In genomic region chr6:84059082-84059481, GRCh38 we compare ENCODE assay signal across 25 cellular contexts. TPM values are rescaled to one million over a fixed set of nuclear protein-coding genes. Genes with fewer than 3 reads are reported as not detected.
"Had no signal": no experiment of that assay in that cellular context is flagged by ENCODE, and none has a peak within 500 bp of the region (broad histone marks: within the 10 kb centered on the region; RNA-seq: fewer than 3 reads in every experiment).

No MANE protein-coding gene starts in this region.

- H3K9me3 Mint-ChIP-seq: activated CD8-positive, alpha-beta T cell treated with anti-CD3 and anti-CD28 coated beads for 36 hours; activated naive CD4-positive, alpha-beta T cell treated with anti-CD3 and anti-CD28 coated beads, Interleukin-2, amount 50 U/mL, for 24 hours; activated T-cell treated with anti-CD3 and anti-CD28 coated beads, Interleukin-2, amount 50 U/mL, for 72 hours; activated T-helper 2 cell treated with anti-CD3 and anti-CD28 coated beads, Interferon-gamma antibody, Interleukin-2, Interleukin-4, amounts not matched to agents 10 μg/mL and 5 μg/mL and 100 μg/mL, durations not matched to agents 14 hours and 24 hours and 36 hours; central memory CD8-positive, alpha-beta T cell; T-helper 1 cell treated with Interleukin-12 subunit alpha and Interleukin-12 subunit beta and Interleukin-4 antibody, amounts not matched to agents 30 μg/mL and 1 μg/mL, for 36 hours had no signal

- H3K27ac ChIP-seq: PC-9 had no signal

- H3K4me1 Mint-ChIP-seq: activated naive CD4-positive, alpha-beta T cell treated with anti-CD3 and anti-CD28 coated beads, Interleukin-2, amount 50 U/mL, for 24 hours; central memory CD8-positive, alpha-beta T cell had no signal

- ATAC-seq: activated CD4-positive, CD25-positive, alpha-beta regulatory T cell treated with anti-CD3 and anti-CD28 coated beads, Interleukin-2, amount 50 U/mL, for 24 hours; activated CD8-positive, alpha-beta T cell treated with anti-CD3 and anti-CD28 coated beads for 36 hours; activated T-cell treated with anti-CD3 and anti-CD28 coated beads, Interleukin-2, amount 50 U/mL, for 72 hours had no signal

- DNase-seq: activated CD4-positive, alpha-beta T cell treated with anti-CD3 and anti-CD28 coated beads for 4 hours; activated CD8-positive, alpha-beta memory T cell treated with anti-CD3 and anti-CD28 coated beads, Interleukin-2, amount 50 U/mL, for 4 hours; activated CD8-positive, alpha-beta T cell treated with anti-CD3 and anti-CD28 coated beads for 36 hours; activated gamma-delta T cell treated with Interleukin-2 at 50 U/mL for 16 hours; activated T-cell treated with anti-CD3 and anti-CD28 coated beads, Interleukin-2, amount 50 U/mL, for 72 hours; aorta; cortex of kidney; Karpas-422; MM.1S; NCI-H1105; NCI-H1436; NCI-H1694 treated with DMSO at 0.1 percent for 48 hours; NCI-H2029 treated with DMSO at 0.1 percent for 48 hours; NCI-H2171; NCI-H446; NCI-H524; NCI-H82; PC-9; SHP77 treated with DMSO at 0.1 percent for 48 hours had no signal

- H3K4me3 Mint-ChIP-seq: activated CD8-positive, alpha-beta T cell treated with anti-CD3 and anti-CD28 coated beads for 36 hours; activated naive CD4-positive, alpha-beta T cell treated with anti-CD3 and anti-CD28 coated beads, Interleukin-2, amount 50 U/mL, for 24 hours; activated T-cell treated with anti-CD3 and anti-CD28 coated beads, Interleukin-2, amount 50 U/mL, for 72 hours; brain; central memory CD8-positive, alpha-beta T cell; T-helper 1 cell treated with Interleukin-12 subunit alpha and Interleukin-12 subunit beta and Interleukin-4 antibody, amounts not matched to agents 30 μg/mL and 1 μg/mL, for 36 hours had no signal

- H3K27ac Mint-ChIP-seq: activated CD8-positive, alpha-beta T cell treated with anti-CD3 and anti-CD28 coated beads for 36 hours; activated naive CD4-positive, alpha-beta T cell treated with anti-CD3 and anti-CD28 coated beads, Interleukin-2, amount 50 U/mL, for 24 hours; activated T-cell treated with anti-CD3 and anti-CD28 coated beads, Interleukin-2, amount 50 U/mL, for 72 hours; activated T-helper 2 cell treated with anti-CD3 and anti-CD28 coated beads, Interferon-gamma antibody, Interleukin-2, Interleukin-4, amounts not matched to agents 10 μg/mL and 5 μg/mL and 100 μg/mL, durations not matched to agents 14 hours and 24 hours and 36 hours; brain; T-helper 1 cell treated with Interleukin-12 subunit alpha and Interleukin-12 subunit beta and Interleukin-4 antibody, amounts not matched to agents 30 μg/mL and 1 μg/mL, for 36 hours had no signal

- H3K36me3 Mint-ChIP-seq: activated naive CD4-positive, alpha-beta T cell treated with anti-CD3 and anti-CD28 coated beads, Interleukin-2, amount 50 U/mL, for 24 hours; brain had no signal

- H3K4me2 ChIP-seq: PC-9 had no signal

- H3K4me3 ChIP-seq: PC-9 had no signal

- H2AFZ ChIP-seq: PC-9 had no signal

- H3K27me3 Mint-ChIP-seq: central memory CD8-positive, alpha-beta T cell had no signal

RNA-seq across cellular contexts. Expression of gene MRAP2, which starts 25.5 kb away (rescaled TPM):
- total RNA-seq: activated CD8-positive, alpha-beta T cell treated with anti-CD3 and anti-CD28 coated beads for 36 hours; activated T-cell treated with anti-CD3 and anti-CD28 coated beads, Interleukin-2, amount 50 U/mL, for 72 hours; PC-9 had no signal
